In genomic region chr16:16828913-16829398, GRCh38 we compare ENCODE assay signal across 20 cellular contexts.
DNase-seq lines count a peak whose midpoint lies in the region; ATAC-seq, FAIRE-seq and TF ChIP-seq lines count a peak whose summit lies in the region.
"Had no signal": no experiment of that assay in that cellular context is flagged by ENCODE, and none has a peak within 500 bp of the region (broad histone marks: within the 10 kb centered on the region; RNA-seq: fewer than 3 reads in every experiment).

No MANE protein-coding gene starts in this region.

- peaks cover 4% of the 10 kb centered on the region for H3K27me3 Mint-ChIP-seq in GM23338 (ENCODE audit: insufficient read depth, low read depth, poor library complexity)

- no CpG with 5 or more reads among the region's 6 CpGs for WGBS in neuronal stem cell (ENCODE audit: extremely low coverage in 2 of 2, insufficient read length in 2 of 2, insufficient replicate concordance in 1 of 2), 2 donors

- H3K4me2 ChIP-seq in GM23338 (no peak overlapping the region), neuronal stem cell (ENCODE audit: insufficient read depth, low read length, poor library complexity, severe bottlenecking) (no peak overlapping the region)

- H2AK5ac ChIP-seq in neuronal stem cell (ENCODE audit: low read depth, low read length), result no peak overlapping the region

- no peaks in the 10 kb centered on the region for H3K36me3 Mint-ChIP-seq in GM23338 (ENCODE audit: low read depth)
- H3K36me3 Mint-ChIP-seq: activated CD4-positive, alpha-beta memory T cell treated with anti-CD3 and anti-CD28 coated beads for 36 hours; activated naive CD4-positive, alpha-beta T cell treated with anti-CD3 and anti-CD28 coated beads, Interleukin-2, amount 10 ng/mL, durations not matched to agents 7 days and 5 days; brain had no signal

- H3K27me3 ChIP-seq in GM23338 (ENCODE audit: insufficient read depth), result no peaks in the 10 kb centered on the region
- H3K27me3 ChIP-seq in bronchial epithelial cell (ENCODE audit: control insufficient read depth, insufficient read depth, low read length), result no peaks in the 10 kb centered on the region
- no peaks in the 10 kb centered on the region for H3K27me3 ChIP-seq in neuronal stem cell (ENCODE audit: control insufficient read depth in 3 of 3, insufficient read depth in 3 of 3, low read depth in 1 of 3, low read length in 3 of 3)
- H3K27me3 ChIP-seq: suprapubic skin had no signal

- no peak overlapping the region for H3K14ac ChIP-seq in neuronal stem cell (ENCODE audit: low read length)

- H2BK120ac ChIP-seq in neuronal stem cell (ENCODE audit: low read depth, low read length), result no peak overlapping the region

- TF ChIP-seq POLR2A in NB4 (IDR thresholded peaks at IDR 0.05; ENCODE audit: extremely low read depth, insufficient read length), result no peak

- H2BK5ac ChIP-seq in neuronal stem cell (ENCODE audit: low read length), result no peak overlapping the region

- peak overlapping the region; percentile 20; the same call in 1 of the 2 replicates for H3K27ac Mint-ChIP-seq in GM23338
- H3K27ac Mint-ChIP-seq: activated CD4-positive, alpha-beta memory T cell treated with anti-CD3 and anti-CD28 coated beads for 36 hours; activated naive CD4-positive, alpha-beta T cell treated with anti-CD3 and anti-CD28 coated beads, Interleukin-2, amount 10 ng/mL, durations not matched to agents 7 days and 5 days; activated T-cell treated with anti-CD3 and anti-CD28 coated beads, Interleukin-2, amount 50 U/mL, for 24 hours; B cell; brain; T-helper 1 cell treated with Interleukin-12 subunit alpha and Interleukin-12 subunit beta and Interleukin-4 antibody, amounts not matched to agents 30 μg/mL and 1 μg/mL, for 36 hours had no signal

- H3K9ac ChIP-seq in neuronal stem cell (ENCODE audit: low read depth, low read length, poor library complexity), result peak overlapping the region; percentile 46

- in situ Hi-C loops in G401 (cut with HindIII; ENCODE audit: low sequenced_read_pairs), result no loop called here

- H3K36me3 ChIP-seq in GM23338 (ENCODE audit: insufficient read depth), result no peaks in the 10 kb centered on the region
- H3K36me3 ChIP-seq in bronchial epithelial cell (ENCODE audit: control insufficient read depth, insufficient read depth, low read length), result no peaks in the 10 kb centered on the region
- H3K36me3 ChIP-seq in neuronal stem cell (replicated peaks in 1 of 2; ENCODE audit: control insufficient read depth in 2 of 2, insufficient read depth in 2 of 2, low read length in 2 of 2), result no peaks in the 10 kb centered on the region
- H3K36me3 ChIP-seq: left ventricle myocardium inferior, suprapubic skin had no signal

- H3K4me1 ChIP-seq in GM23338 (ENCODE audit: insufficient read depth) (peaks cover 4% of the 10 kb centered on the region; the same call in 1 of the 2 replicates), neuronal stem cell (ENCODE audit: control insufficient read depth in 2 of 2, insufficient read depth in 1 of 2, low read depth in 1 of 2, low read length in 2 of 2) (peaks cover 0 to 3% of the 10 kb centered on the region in 2 donors)
- H3K4me1 ChIP-seq: left ventricle myocardium inferior, suprapubic skin had no signal

- H3K27ac ChIP-seq in GM23338 (ENCODE audit: low read depth), result no peak overlapping the region
- peak overlapping the region; percentile 55 for H3K27ac ChIP-seq in neuronal stem cell (replicated peaks; ENCODE audit: low read length)
- H3K27ac ChIP-seq: left ventricle myocardium inferior, suprapubic skin, VCaP had no signal

- H3K9me2 ChIP-seq in GM23338 (ENCODE audit: insufficient read depth), result peaks cover 10% of the 10 kb centered on the region

- H3K4me3 ChIP-seq in GM23338 (no peak overlapping the region), NB4 (ENCODE audit: low read depth, low read length) (no peak overlapping the region), bronchial epithelial cell (ENCODE audit: low read depth, low read length) (no peak overlapping the region), neuronal stem cell (ENCODE audit: low read length in 2 of 2) (no peak overlapping the region)
- H3K4me3 ChIP-seq: left ventricle myocardium inferior, suprapubic skin had no signal

- H4K20me1 ChIP-seq in GM23338 (replicated peaks; ENCODE audit: insufficient read depth), result no peaks in the 10 kb centered on the region

- peaks cover 8% of the 10 kb centered on the region for H3K4me1 Mint-ChIP-seq in GM23338
- H3K4me1 Mint-ChIP-seq: activated naive CD4-positive, alpha-beta T cell treated with anti-CD3 and anti-CD28 coated beads, Interleukin-2, amount 10 ng/mL, durations not matched to agents 7 days and 5 days; B cell; brain had no signal

- H2BK15ac ChIP-seq in neuronal stem cell (ENCODE audit: low read length), result no peak overlapping the region

- no peak overlapping the region for H3K23ac ChIP-seq in neuronal stem cell (ENCODE audit: low read depth, low read length, poor library complexity)

- TF ChIP-seq CTCF in GM23338 (conservative IDR thresholded peaks at IDR 0.05; ENCODE audit: low read depth in 2 of 2) (no peak), NB4 (IDR thresholded peaks at IDR 0.05; ENCODE audit: low read depth, low read length) (no peak), bronchial epithelial cell (IDR thresholded peaks at IDR 0.05; ENCODE audit: insufficient read depth, low read length, severe bottlenecking) (no peak)

- H3K4ac ChIP-seq in neuronal stem cell (ENCODE audit: low read length), result no peak overlapping the region

- peak; percentile 69 for ATAC-seq in GM23338
- ATAC-seq in GM21576 (IDR thresholded peaks at IDR 0.05; ENCODE audit: unreplicated experiment), result no peak

- FAIRE-seq in bronchial epithelial cell (lab: Jason Lieb, UNC), result peak; percentile 36
- FAIRE-seq: endothelial cell of umbilical vein, GM12892 had no signal

- H4K91ac ChIP-seq in neuronal stem cell (ENCODE audit: low read depth, low read length, poor library complexity), result no peak overlapping the region

- peak; percentile 37 for DNase-seq in GM23338 (ENCODE audit: low spot score)
- DNase-seq in NB4 (ENCODE audit: low read depth), result peak; percentile 52
- DNase-seq in bronchial epithelial cell (ENCODE audit: low read depth), result no peak
- DNase-seq in neuronal stem cell (ENCODE audit: low spot score), result no peak
- DNase-seq in G401 (ENCODE audit: low spot score), result no peak
- DNase-seq in inferior parietal cortex (ENCODE audit: extremely low spot score), result no peak
- DNase-seq: activated CD4-positive, alpha-beta memory T cell treated with anti-CD3 and anti-CD28 coated beads for 36 hours; activated naive CD4-positive, alpha-beta T cell treated with anti-CD3 and anti-CD28 coated beads, Interleukin-2, amount 10 ng/mL, durations not matched to agents 7 days and 5 days; activated T-cell treated with anti-CD3 and anti-CD28 coated beads, Interleukin-2, amount 50 U/mL, for 24 hours; cortex of kidney; left ventricle myocardium inferior; NCI-H446 treated with DMSO at 0.1 percent for 48 hours had no signal

- H3F3A ChIP-seq in GM23338 (replicated peaks; ENCODE audit: low read depth), result no peaks in the 10 kb centered on the region

- H3K4me3 Mint-ChIP-seq in GM23338, result no peak overlapping the region
- H3K4me3 Mint-ChIP-seq: activated CD4-positive, alpha-beta memory T cell treated with anti-CD3 and anti-CD28 coated beads for 36 hours; activated naive CD4-positive, alpha-beta T cell treated with anti-CD3 and anti-CD28 coated beads, Interleukin-2, amount 10 ng/mL, durations not matched to agents 7 days and 5 days; activated T-cell treated with anti-CD3 and anti-CD28 coated beads, Interleukin-2, amount 50 U/mL, for 24 hours; B cell; brain; T-helper 1 cell treated with Interleukin-12 subunit alpha and Interleukin-12 subunit beta and Interleukin-4 antibody, amounts not matched to agents 30 μg/mL and 1 μg/mL, for 36 hours had no signal

- no peaks in the 10 kb centered on the region for H3K79me1 ChIP-seq in neuronal stem cell (ENCODE audit: low read depth, low read length)

- H3K9me3 ChIP-seq in neuronal stem cell (replicated peaks in 1 of 2; ENCODE audit: control insufficient read depth in 2 of 2, insufficient read depth in 1 of 2, low read depth in 1 of 2, low read length in 2 of 2), result no peaks in the 10 kb centered on the region
- H3K9me3 ChIP-seq: left ventricle myocardium inferior, suprapubic skin had no signal

- H2BK12ac ChIP-seq in neuronal stem cell (ENCODE audit: low read length), result no peak overlapping the region

- no peaks in the 10 kb centered on the region for H3K79me2 ChIP-seq in GM23338 (replicated peaks; ENCODE audit: insufficient read depth)

- peak overlapping the region; percentile 21 for H2AFZ ChIP-seq in GM23338
- H2AFZ ChIP-seq in neuronal stem cell (ENCODE audit: low read length), result no peak overlapping the region

- H3K18ac ChIP-seq in neuronal stem cell (ENCODE audit: low read length), result no peak overlapping the region

- H4K8ac ChIP-seq in neuronal stem cell (ENCODE audit: low read depth, low read length), result no peak overlapping the region

- no peaks in the 10 kb centered on the region for H3K9me3 Mint-ChIP-seq in GM23338
- H3K9me3 Mint-ChIP-seq: activated CD4-positive, alpha-beta memory T cell treated with anti-CD3 and anti-CD28 coated beads for 36 hours had no signal

TF ChIP-seq in GM23338, 12 proteins besides CTCF, POLR2A, EP300 and RAD21 (continues in another document):
- no peak for TF ChIP-seq JUNB (IDR thresholded peaks at IDR 0.05; ENCODE audit: unreplicated experiment)

Comparison
In these comparisons a context has a peak if more than half of its experiments do, and no peak if none do; other contexts are left out.
1. DNase-seq: peak in GM23338 (single experiment) and NB4 (single experiment); none in bronchial epithelial cell (single experiment), neuronal stem cell (single experiment), G401 (single experiment) and inferior parietal cortex (single experiment).